8 cellular contexts compared by ENCODE assay signal in the genomic region with DNA sequence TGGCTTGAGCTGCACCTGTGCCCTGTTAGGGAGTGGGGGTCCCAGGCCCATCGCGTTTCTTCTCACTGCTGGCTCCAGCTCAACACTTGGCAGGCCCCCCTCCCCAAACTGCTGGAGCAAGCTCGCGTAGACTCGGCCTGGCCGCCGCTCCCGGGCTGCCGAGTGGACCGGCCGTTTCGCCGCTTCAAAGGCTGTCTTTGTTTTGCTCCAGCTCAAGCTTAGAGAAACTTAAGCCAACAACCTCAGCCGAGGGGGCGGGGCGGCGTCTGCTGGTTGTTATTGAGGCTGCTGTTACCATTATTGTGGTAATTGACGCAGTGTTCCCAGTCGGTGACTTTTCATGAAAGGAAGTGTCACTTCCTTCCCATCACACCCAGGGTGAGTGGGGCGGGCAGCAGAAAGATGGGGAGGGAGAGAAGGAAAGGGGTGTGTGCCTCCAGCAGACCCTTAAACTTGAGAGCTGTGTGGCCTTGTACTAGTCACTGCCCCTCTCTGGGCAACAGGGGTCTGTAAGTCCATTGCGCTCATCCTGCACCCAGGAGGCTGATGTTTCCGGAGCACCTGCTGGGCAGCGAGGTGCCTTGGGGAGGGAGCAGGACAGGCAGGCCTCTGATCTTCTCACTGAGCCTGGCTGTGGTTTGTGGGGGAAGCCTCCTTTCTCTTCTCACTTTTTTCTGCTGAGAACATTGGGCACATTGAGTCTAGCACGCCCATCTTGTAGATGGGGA. TPM values are rescaled to one million over a fixed set of nuclear protein-coding genes. Genes with fewer than 3 reads are reported as not detected.
DNase-seq lines count a peak whose midpoint lies in the region; ATAC-seq and TF ChIP-seq lines count a peak whose summit lies in the region.

No MANE protein-coding gene starts in this region.

- H3K27ac Mint-ChIP-seq in Calu3 (ENCODE audit: unreplicated experiment) (no peak overlapping the region), T-helper 17 cell (peak overlapping the region; percentile 98)

- peaks cover 5% of the 10 kb centered on the region for H3K4me1 Mint-ChIP-seq in Calu3 (ENCODE audit: low read depth, unreplicated experiment)
- H3K4me1 Mint-ChIP-seq in T-helper 17 cell = peaks cover 42% of the 10 kb centered on the region

- H3K4me1 ChIP-seq in ascending aorta = peaks cover 14 to 63% of the 10 kb centered on the region in 2 donors

- no peaks in the 10 kb centered on the region for H3K27me3 Mint-ChIP-seq in Calu3 (ENCODE audit: unreplicated experiment)
- H3K27me3 Mint-ChIP-seq in T-helper 17 cell = no peaks in the 10 kb centered on the region

- H3K36me3 ChIP-seq in ascending aorta = peaks cover 4 to 30% of the 10 kb centered on the region in 2 donors

- DNase-seq in Calu3 (no peak), T-helper 17 cell (peak; percentile 70 to 91 (median 85)), ascending aorta (ENCODE audit: low spot score in 2 of 2) (peak; percentile 83 to 94), iPS-NIHi7 (ENCODE audit: extremely low spot score) (peak; percentile 59), NCI-H1092 treated with DMSO at 0.1 percent for 48 hours (lab: John Stamatoyannopoulos, UW) (no peak), AG08396 (ENCODE audit: low spot score) (no peak)
- peak; percentile 83 to 90 (median 86) for DNase-seq in stimulated activated CD4-positive, alpha-beta T cell treated with anti-CD3 and anti-CD28 coated beads, Interleukin-12 subunit alpha, Interleukin-12 subunit beta, amount 100 ng/mL, for 48 hours (ENCODE audit: low read depth in 2 of 3, low spot score in 1 of 3)

- intact Hi-C loops in Calu3 (cut with micrococcal nuclease; ENCODE audit: unreplicated experiment) (no loop called here), ascending aorta (cut with DNase I) (loop anchor here (1.0 to 5.0 kb wide), 2 partner anchors 29 to 369 kb away; no protein-coding TSS in a partner anchor)

- ATAC-seq in T-helper 17 cell (peak; percentile 64), HG02884 (IDR thresholded peaks at IDR 0.05; ENCODE audit: unreplicated experiment) (no peak)

- no peaks in the 10 kb centered on the region for H3K9me3 Mint-ChIP-seq in Calu3 (ENCODE audit: low read depth, unreplicated experiment)

- H3K9me3 ChIP-seq in T-helper 17 cell (ENCODE audit: control insufficient read depth, low read length, poor library complexity, severe bottlenecking) (no peaks in the 10 kb centered on the region), ascending aorta (no peaks in the 10 kb centered on the region)

- BruUV-seq in Calu3 (replicated peaks; lab: Mats Ljungman, UMichigan) = no TSS peak

- H3K36me3 Mint-ChIP-seq in Calu3 (ENCODE audit: insufficient read depth, unreplicated experiment) (peaks cover 27% of the 10 kb centered on the region), T-helper 17 cell (ENCODE audit: low read depth) (peaks cover 2% of the 10 kb centered on the region)

- H3K27me3 ChIP-seq in ascending aorta = no peaks in the 10 kb centered on the region

- peak overlapping the region; percentile 92 for H3K4me3 Mint-ChIP-seq in Calu3 (ENCODE audit: low read depth, unreplicated experiment)
- H3K4me3 Mint-ChIP-seq in T-helper 17 cell = peak overlapping the region; percentile 97

- peak overlapping the region; percentile 83 to 99 for H3K4me3 ChIP-seq in ascending aorta

- CTCF ChIA-PET in Calu3 (lab: Charles Lee) = interaction anchor here (1.3 kb wide), 1 partner anchor 11 kb away, joined by 4 read pairs; no protein-coding TSS in a partner anchor

- TF ChIP-seq CTCF in Calu3 (IDR thresholded peaks at IDR 0.05; ENCODE audit: unreplicated experiment) (no peak), ascending aorta (IDR thresholded peaks at IDR 0.05) (no peak)

- H3K27ac ChIP-seq in ascending aorta = peak overlapping the region; percentile 96 to 99

RNA-seq across cellular contexts. Expression of gene ARID5A, which starts 2.1 kb away (rescaled TPM):
- total RNA-seq in Calu3 (2022) (9.3 and 11.7 TPM in 2 replicates), T-helper 17 cell (100 to 1,000 TPM; 126 to 139 TPM), ascending aorta (267 TPM)

RNA-seq across cellular contexts. Expression of gene NEURL3, which starts 33.5 kb away (rescaled TPM):
- total RNA-seq in Calu3 (2022) (18.5 and 19.7 TPM in 2 replicates), T-helper 17 cell (under 1 TPM in 1 of 2 donors, not detected in 1; 0.44 TPM), ascending aorta (not detected)

Comparison
In these comparisons a context has a peak if more than half of its experiments do, and no peak if none do; other contexts are left out.
1. DNase-seq: peak in T-helper 17 cell (3 of 3), ascending aorta (2 of 2), iPS-NIHi7 (single experiment) and stimulated activated CD4-positive, alpha-beta T cell treated with anti-CD3 and anti-CD28 coated beads, Interleukin-12 subunit alpha, Interleukin-12 subunit beta, amount 100 ng/mL, for 48 hours (3 of 3); none in Calu3 (single experiment), NCI-H1092 treated with DMSO at 0.1 percent for 48 hours (single experiment) and AG08396 (single experiment).
2. RNA of gene ARID5A, which starts 2.1 kb away (total RNA-seq): 267 TPM in ascending aorta (single experiment) and 126 to 139 TPM in T-helper 17 cell; 9.3 to 11.7 TPM in Calu3; every median in the first group is over 10 times any median in the second.
3. RNA of gene NEURL3, which starts 33.5 kb away (total RNA-seq): 18.5 to 19.7 TPM in Calu3; 0.44 TPM in T-helper 17 cell and not detected in ascending aorta (single experiment); every median in the first group is over 10 times any median in the second.